1 cellular context compared by ENCODE assay signal in the genomic region with DNA sequence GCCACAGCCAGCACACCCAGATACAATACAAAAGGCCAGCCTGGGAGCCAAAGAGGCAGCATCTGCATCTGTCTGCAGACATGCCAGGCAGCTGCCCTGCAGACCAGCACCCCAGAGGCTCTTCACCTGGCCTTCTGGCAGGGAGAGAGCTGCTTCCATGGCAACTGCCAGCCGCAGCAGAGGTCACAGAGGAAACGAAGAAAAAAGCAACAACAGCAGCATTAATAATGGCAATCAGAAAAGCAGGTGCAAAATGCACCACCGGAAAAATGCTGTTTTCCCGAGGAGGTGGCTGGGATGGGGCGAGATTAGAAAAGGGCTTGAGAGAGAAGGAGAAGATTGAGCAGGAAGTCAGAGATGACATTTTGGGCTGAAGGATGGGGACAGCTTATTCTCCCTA.
TF ChIP-seq lines count a peak whose summit lies in the region.

No MANE protein-coding gene starts in this region.

TF ChIP-seq in WTC11, 78 proteins besides CTCF, POLR2A, EP300 and RAD21 (continued from another document):
- TF ChIP-seq, protein P1, sequence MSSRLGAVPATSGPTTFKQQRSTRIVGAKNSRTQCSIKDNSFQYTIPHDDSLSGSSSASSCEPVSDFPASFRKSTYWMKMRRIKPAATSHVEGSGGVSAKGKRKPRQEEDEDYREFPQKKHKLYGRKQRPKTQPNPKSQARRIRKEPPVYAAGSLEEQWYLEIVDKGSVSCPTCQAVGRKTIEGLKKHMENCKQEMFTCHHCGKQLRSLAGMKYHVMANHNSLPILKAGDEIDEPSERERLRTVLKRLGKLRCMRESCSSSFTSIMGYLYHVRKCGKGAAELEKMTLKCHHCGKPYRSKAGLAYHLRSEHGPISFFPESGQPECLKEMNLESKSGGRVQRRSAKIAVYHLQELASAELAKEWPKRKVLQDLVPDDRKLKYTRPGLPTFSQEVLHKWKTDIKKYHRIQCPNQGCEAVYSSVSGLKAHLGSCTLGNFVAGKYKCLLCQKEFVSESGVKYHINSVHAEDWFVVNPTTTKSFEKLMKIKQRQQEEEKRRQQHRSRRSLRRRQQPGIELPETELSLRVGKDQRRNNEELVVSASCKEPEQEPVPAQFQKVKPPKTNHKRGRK (CRISPR knock-in tag; IDR thresholded peaks at IDR 0.05; ENCODE audit: borderline replicate concordance) = no peak
- TF ChIP-seq NR2C2 (CRISPR knock-in tag; IDR thresholded peaks at IDR 0.05) = no peak
- TF ChIP-seq, protein P2, sequence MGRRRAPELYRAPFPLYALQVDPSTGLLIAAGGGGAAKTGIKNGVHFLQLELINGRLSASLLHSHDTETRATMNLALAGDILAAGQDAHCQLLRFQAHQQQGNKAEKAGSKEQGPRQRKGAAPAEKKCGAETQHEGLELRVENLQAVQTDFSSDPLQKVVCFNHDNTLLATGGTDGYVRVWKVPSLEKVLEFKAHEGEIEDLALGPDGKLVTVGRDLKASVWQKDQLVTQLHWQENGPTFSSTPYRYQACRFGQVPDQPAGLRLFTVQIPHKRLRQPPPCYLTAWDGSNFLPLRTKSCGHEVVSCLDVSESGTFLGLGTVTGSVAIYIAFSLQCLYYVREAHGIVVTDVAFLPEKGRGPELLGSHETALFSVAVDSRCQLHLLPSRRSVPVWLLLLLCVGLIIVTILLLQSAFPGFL (CRISPR knock-in tag; IDR thresholded peaks at IDR 0.05; ENCODE audit: borderline replicate concordance) = no peak
- TF ChIP-seq, protein P3, sequence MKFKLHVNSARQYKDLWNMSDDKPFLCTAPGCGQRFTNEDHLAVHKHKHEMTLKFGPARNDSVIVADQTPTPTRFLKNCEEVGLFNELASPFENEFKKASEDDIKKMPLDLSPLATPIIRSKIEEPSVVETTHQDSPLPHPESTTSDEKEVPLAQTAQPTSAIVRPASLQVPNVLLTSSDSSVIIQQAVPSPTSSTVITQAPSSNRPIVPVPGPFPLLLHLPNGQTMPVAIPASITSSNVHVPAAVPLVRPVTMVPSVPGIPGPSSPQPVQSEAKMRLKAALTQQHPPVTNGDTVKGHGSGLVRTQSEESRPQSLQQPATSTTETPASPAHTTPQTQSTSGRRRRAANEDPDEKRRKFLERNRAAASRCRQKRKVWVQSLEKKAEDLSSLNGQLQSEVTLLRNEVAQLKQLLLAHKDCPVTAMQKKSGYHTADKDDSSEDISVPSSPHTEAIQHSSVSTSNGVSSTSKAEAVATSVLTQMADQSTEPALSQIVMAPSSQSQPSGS (CRISPR knock-in tag; IDR thresholded peaks at IDR 0.05; ENCODE audit: borderline replicate concordance, low read depth) = no peak
- TF ChIP-seq, protein P4, sequence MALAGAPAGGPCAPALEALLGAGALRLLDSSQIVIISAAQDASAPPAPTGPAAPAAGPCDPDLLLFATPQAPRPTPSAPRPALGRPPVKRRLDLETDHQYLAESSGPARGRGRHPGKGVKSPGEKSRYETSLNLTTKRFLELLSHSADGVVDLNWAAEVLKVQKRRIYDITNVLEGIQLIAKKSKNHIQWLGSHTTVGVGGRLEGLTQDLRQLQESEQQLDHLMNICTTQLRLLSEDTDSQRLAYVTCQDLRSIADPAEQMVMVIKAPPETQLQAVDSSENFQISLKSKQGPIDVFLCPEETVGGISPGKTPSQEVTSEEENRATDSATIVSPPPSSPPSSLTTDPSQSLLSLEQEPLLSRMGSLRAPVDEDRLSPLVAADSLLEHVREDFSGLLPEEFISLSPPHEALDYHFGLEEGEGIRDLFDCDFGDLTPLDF (CRISPR knock-in tag; IDR thresholded peaks at IDR 0.05) = no peak
- no peak for TF ChIP-seq ZNF423 (CRISPR knock-in tag; IDR thresholded peaks at IDR 0.05)
- TF ChIP-seq ZNF396 (CRISPR knock-in tag; IDR thresholded peaks at IDR 0.05; ENCODE audit: borderline replicate concordance) = no peak
- TF ChIP-seq, protein P5, sequence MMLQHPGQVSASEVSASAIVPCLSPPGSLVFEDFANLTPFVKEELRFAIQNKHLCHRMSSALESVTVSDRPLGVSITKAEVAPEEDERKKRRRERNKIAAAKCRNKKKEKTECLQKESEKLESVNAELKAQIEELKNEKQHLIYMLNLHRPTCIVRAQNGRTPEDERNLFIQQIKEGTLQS (CRISPR knock-in tag; conservative IDR thresholded peaks at IDR 0.05) = no peak
- no peak for TF ChIP-seq MXD4 (CRISPR knock-in tag; IDR thresholded peaks at IDR 0.05; ENCODE audit: borderline replicate concordance)
TF ChIP-seq in WTC11: peak in this region for 0.
